In genomic region chr6:33008944-33009861, GRCh38 we compare ENCODE assay signal across 8 cellular contexts. TPM values are rescaled to one million over a fixed set of nuclear protein-coding genes. Genes with fewer than 3 reads are reported as not detected.
A peak's percentile ranks its signal among the peaks of the same experiment; 100 is the strongest.
DNase-seq lines count a peak whose midpoint lies in the region; ATAC-seq and TF ChIP-seq lines count a peak whose summit lies in the region.

Gene HLA-DOA, minus strand, starts transcription at chr6:33009591.

- H3K9me2 ChIP-seq in SU-DHL-6 (replicated peaks; ENCODE audit: insufficient read depth, low read length), result no peaks in the 10 kb centered on the region

- peak within 1 kb of the TSS; percentile 64 for H3K4me2 ChIP-seq in SU-DHL-6 (ENCODE audit: low read depth, low read length, poor library complexity, severe bottlenecking)

- H3K27me3 ChIP-seq in A673 (replicated peaks; ENCODE audit: insufficient read depth, low read depth, low read length, poor library complexity) (peaks cover 17% of the 10 kb centered on the region), SU-DHL-6 (ENCODE audit: low read length) (no peaks in the 10 kb centered on the region), vagina (no peaks in the 10 kb centered on the region)

- H3K4me1 ChIP-seq in A673 (ENCODE audit: insufficient read depth, low read length, poor library complexity, severe bottlenecking), result no peaks in the 10 kb centered on the region
- H3K4me1 ChIP-seq in mucosa of descending colon (ENCODE audit: low read depth), result no peaks in the 10 kb centered on the region
- peaks cover 6% of the 10 kb centered on the region for H3K4me1 ChIP-seq in vagina

- H3K36me3 ChIP-seq in A673 (ENCODE audit: insufficient read depth, low read length, poor library complexity, severe bottlenecking) (no peaks in the 10 kb centered on the region), SU-DHL-6 (ENCODE audit: low read length) (no peaks in the 10 kb centered on the region), mucosa of descending colon (ENCODE audit: low read depth) (no peaks in the 10 kb centered on the region), vagina (no peaks in the 10 kb centered on the region)

- H4K20me1 ChIP-seq in SU-DHL-6 (ENCODE audit: low read depth, low read length), result no peaks in the 10 kb centered on the region

- H3K9ac ChIP-seq in SU-DHL-6 (ENCODE audit: low read length), result peak within 1 kb of the TSS; percentile 76

- CTCF ChIA-PET in A673 (lab: Charles Lee), result interaction anchor here (0.6 to 1.1 kb wide), 4 partner anchors 25 to 236 kb away, joined by 3 to 5 read pairs (median 3); no protein-coding TSS in a partner anchor

- peak within 1 kb of the TSS; percentile 86 for H2AFZ ChIP-seq in SU-DHL-6 (ENCODE audit: low read depth, low read length, severe bottlenecking)

- intact Hi-C loops in A673 (cut with micrococcal nuclease; ENCODE audit: unreplicated experiment), result no loop called here
- intact Hi-C loops in mucosa of descending colon (cut with DNase I, micrococcal nuclease), result no loop called here
- intact Hi-C loops in vagina (cut with DNase I), result no loop called here

- POLR2A ChIA-PET in A673 (lab: Charles Lee; ENCODE audit: low non-redundant PET), result no interaction called here

- H3K79me2 ChIP-seq in SU-DHL-6 (ENCODE audit: insufficient read depth, low read length), result peaks cover 5% of the 10 kb centered on the region; the same call in 1 of the 2 replicates

- peak; percentile 97 for ATAC-seq in GM18511 (IDR thresholded peaks at IDR 0.05; ENCODE audit: unreplicated experiment)
- peak; percentile 88 for ATAC-seq in HG02938 (IDR thresholded peaks at IDR 0.05; ENCODE audit: unreplicated experiment)
- ATAC-seq in mucosa of descending colon, result peak; percentile 83
- ATAC-seq in HG03025 (IDR thresholded peaks at IDR 0.05; ENCODE audit: low FRiP score, unreplicated experiment), result no peak

- TF ChIP-seq CTCF in A673 (conservative IDR thresholded peaks at IDR 0.05; ENCODE audit: low read depth, low read length), result no peak; the same call in 1 of the 2 replicates
- TF ChIP-seq CTCF in SU-DHL-6 (IDR thresholded peaks at IDR 0.05; ENCODE audit: insufficient read depth, low read length, poor library complexity, severe bottlenecking), result no peak
- no peak for TF ChIP-seq CTCF in choroid plexus epithelial cell (conservative IDR thresholded peaks at IDR 0.05; ENCODE audit: low read depth, low read length)
- TF ChIP-seq CTCF in mucosa of descending colon (IDR thresholded peaks at IDR 0.05), result no peak
- TF ChIP-seq CTCF in vagina (IDR thresholded peaks at IDR 0.05), result no peak

- no peak for TF ChIP-seq POLR2A in vagina (IDR thresholded peaks at IDR 0.05)

- DNase-seq in A673 (ENCODE audit: low spot score), result peak; percentile 65
- peak; percentile 52 for DNase-seq in choroid plexus epithelial cell (ENCODE audit: low read depth)
- no peak for DNase-seq in mucosa of descending colon
- no peak for DNase-seq in vagina (ENCODE audit: extremely low spot score in 2 of 2)

- H3K9me3 ChIP-seq in A673 (ENCODE audit: low read depth, low read length, poor library complexity, severe bottlenecking), result no peaks in the 10 kb centered on the region
- no peaks in the 10 kb centered on the region for H3K9me3 ChIP-seq in SU-DHL-6 (ENCODE audit: insufficient read depth, low read length)
- H3K9me3 ChIP-seq in mucosa of descending colon, result no peaks in the 10 kb centered on the region
- H3K9me3 ChIP-seq in vagina, result no peaks in the 10 kb centered on the region

- 0 out of 2 replicates have a peak, but pooled peaks cover under 1% of the 10 kb centered on the region for H3F3A ChIP-seq in SU-DHL-6 (ENCODE audit: insufficient read depth)

- no TSS peak for BruUV-seq in A673 (replicated peaks; lab: Mats Ljungman, UMichigan)

- H3K4me3 ChIP-seq in A673 (ENCODE audit: low read depth, low read length, poor library complexity, severe bottlenecking), result peak within 1 kb of the TSS; percentile 36
- peak within 1 kb of the TSS; percentile 89 for H3K4me3 ChIP-seq in SU-DHL-6 (ENCODE audit: insufficient read depth, low read length, poor library complexity, severe bottlenecking)
- peak within 1 kb of the TSS; percentile 33 for H3K4me3 ChIP-seq in choroid plexus epithelial cell (ENCODE audit: low read depth, low read length)
- H3K4me3 ChIP-seq in mucosa of descending colon, result no peak within 1 kb of the TSS
- peak within 1 kb of the TSS; percentile 10 to 31 for H3K4me3 ChIP-seq in vagina

- H3K27ac ChIP-seq in A673 (ENCODE audit: low read depth, low read length, poor library complexity, severe bottlenecking) (no peak within 1 kb of the TSS), SU-DHL-6 (ENCODE audit: low read depth, low read length) (peak within 1 kb of the TSS; percentile 36), vagina (no peak within 1 kb of the TSS)

RNA-seq across cellular contexts. Expression of gene HLA-DOA, which starts in this region (rescaled TPM):
- total RNA-seq in A673 (2021) (0.46 and 0.58 TPM in 2 replicates), mucosa of descending colon (1 to 10 TPM; 1.8 to 4.0 (median 3.2) TPM), vagina (30.2 TPM)

Comparison
In these comparisons a context has a peak if more than half of its experiments do, and no peak if none do; other contexts are left out.
1. Peak in DNase-seq and H3K4me3 ChIP-seq in A673; RNA of the gene not detected or under 1 TPM.